ENCODE assay signal across 21 cellular contexts in the genomic region with DNA sequence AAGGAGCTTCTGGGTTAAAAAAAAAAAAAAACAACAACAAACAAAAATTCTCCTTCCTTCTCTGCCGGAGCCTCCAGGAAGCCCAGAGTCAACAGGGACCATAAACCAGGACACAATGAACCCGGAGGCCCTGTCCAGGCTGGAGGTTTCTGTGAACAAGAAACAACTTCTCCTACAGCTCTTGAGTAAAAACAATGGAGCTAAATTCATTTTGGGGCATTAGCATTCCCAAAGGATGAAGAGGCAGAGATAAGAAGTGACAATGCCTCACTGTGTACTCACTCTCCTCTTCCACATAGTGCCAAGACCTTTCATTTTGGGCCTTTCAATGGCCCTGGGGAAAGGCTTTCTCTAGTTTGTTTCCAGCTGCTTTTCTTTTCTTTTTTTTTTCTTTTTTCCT. TPM values are rescaled to one million over a fixed set of nuclear protein-coding genes. Genes with fewer than 3 reads are reported as not detected.
DNase-seq lines count a peak whose midpoint lies in the region; ATAC-seq and TF ChIP-seq lines count a peak whose summit lies in the region.
"Had no signal": no experiment of that assay in that cellular context is flagged by ENCODE, and none has a peak within 500 bp of the region (broad histone marks: within the 10 kb centered on the region; RNA-seq: fewer than 3 reads in every experiment).

No MANE protein-coding gene starts in this region.

- H3K4me1 ChIP-seq in colonic mucosa (no peaks in the 10 kb centered on the region), suprapubic skin (peaks cover 4% of the 10 kb centered on the region), ascending aorta (no peaks in the 10 kb centered on the region)
- H3K4me1 ChIP-seq: vagina had no signal

- no peaks in the 10 kb centered on the region for H3K9me3 Mint-ChIP-seq in HFFc6
- no peaks in the 10 kb centered on the region for H3K9me3 Mint-ChIP-seq in mesothelial cell of epicardium
- H3K9me3 Mint-ChIP-seq: activated naive CD8-positive, alpha-beta T cell treated with anti-CD3 and anti-CD28 coated beads, Interleukin-2, amount 50 U/mL, for 24 hours; natural killer cell had no signal

- H3K9ac ChIP-seq in colonic mucosa (ENCODE audit: low read depth in 2 of 2, low read length in 2 of 2), result peak overlapping the region in 1 of 2 donors; percentile 89
- H3K9ac ChIP-seq: KMS-11 had no signal

- ATAC-seq in HG02678 (IDR thresholded peaks at IDR 0.05; ENCODE audit: unreplicated experiment) (no peak), HG03571 (IDR thresholded peaks at IDR 0.05; ENCODE audit: unreplicated experiment) (no peak)
- ATAC-seq: activated CD4-positive, alpha-beta T cell treated with anti-CD3 and anti-CD28 coated beads for 36 hours; activated naive CD8-positive, alpha-beta T cell treated with anti-CD3 and anti-CD28 coated beads, Interleukin-2, amount 50 U/mL, for 24 hours; esophagus mucosa; left lung; natural killer cell had no signal

- H3K27me3 ChIP-seq in colonic mucosa, result no peaks in the 10 kb centered on the region
- H3K27me3 ChIP-seq in suprapubic skin, result no peaks in the 10 kb centered on the region
- H3K27me3 ChIP-seq in ascending aorta, result no peaks in the 10 kb centered on the region
- H3K27me3 ChIP-seq: Peyer's patch, vagina had no signal

- H3K4me3 Mint-ChIP-seq in HFFc6 (no peak overlapping the region), mesothelial cell of epicardium (no peak overlapping the region)
- H3K4me3 Mint-ChIP-seq: activated CD4-positive, alpha-beta T cell treated with anti-CD3 and anti-CD28 coated beads for 36 hours; activated naive CD8-positive, alpha-beta T cell treated with anti-CD3 and anti-CD28 coated beads, Interleukin-2, amount 50 U/mL, for 24 hours; natural killer cell had no signal

- intact Hi-C loops in colonic mucosa (cut with DNase I) (no loop called here), ascending aorta (cut with DNase I) (no loop called here)

- TF ChIP-seq CTCF in HFFc6 (IDR thresholded peaks at IDR 0.05) (no peak), colonic mucosa (IDR thresholded peaks at IDR 0.05) (no peak), mesothelial cell of epicardium (IDR thresholded peaks at IDR 0.05; ENCODE audit: unreplicated experiment) (no peak), suprapubic skin (IDR thresholded peaks at IDR 0.05) (no peak), ascending aorta (IDR thresholded peaks at IDR 0.05) (no peak)

- no peak overlapping the region for H3K4me3 ChIP-seq in colonic mucosa
- no peak overlapping the region for H3K4me3 ChIP-seq in suprapubic skin
- no peak overlapping the region for H3K4me3 ChIP-seq in ascending aorta
- H3K4me3 ChIP-seq: left lung, Peyer's patch, vagina had no signal

- no peak for TF ChIP-seq POLR2A in suprapubic skin (IDR thresholded peaks at IDR 0.05)

- H3K36me3 ChIP-seq in colonic mucosa (no peaks in the 10 kb centered on the region), suprapubic skin (no peaks in the 10 kb centered on the region), ascending aorta (no peaks in the 10 kb centered on the region)
- H3K36me3 ChIP-seq: left lung, Peyer's patch, vagina had no signal

- H3K4me1 Mint-ChIP-seq in HFFc6 (ENCODE audit: low read depth) (peaks cover 14% of the 10 kb centered on the region), mesothelial cell of epicardium (peaks cover 12% of the 10 kb centered on the region)
- H3K4me1 Mint-ChIP-seq: activated CD4-positive, alpha-beta T cell treated with anti-CD3 and anti-CD28 coated beads for 36 hours; activated naive CD8-positive, alpha-beta T cell treated with anti-CD3 and anti-CD28 coated beads, Interleukin-2, amount 50 U/mL, for 24 hours; natural killer cell had no signal

- H3K27me3 Mint-ChIP-seq in HFFc6 (ENCODE audit: insufficient read depth) (no peaks in the 10 kb centered on the region; the same call in 1 of the 2 replicates), mesothelial cell of epicardium (ENCODE audit: low read depth) (no peaks in the 10 kb centered on the region)

- WGBS in suprapubic skin, result 48% methylated on average over 2 of the region's 2 CpGs

- DNase-seq in A172 (ENCODE audit: low spot score) (peak; percentile 49), HFFc6 (peak; percentile 13), colonic mucosa (no peak), mesothelial cell of epicardium (ENCODE audit: low spot score in 2 of 2, unreplicated experiment in 2 of 2) (no peak), suprapubic skin (ENCODE audit: low spot score in 2 of 2) (no peak), ascending aorta (ENCODE audit: low spot score in 2 of 2) (no peak)
- DNase-seq: activated CD4-positive, alpha-beta T cell treated with anti-CD3 and anti-CD28 coated beads for 36 hours; activated naive CD8-positive, alpha-beta T cell treated with anti-CD3 and anti-CD28 coated beads, Interleukin-2, amount 50 U/mL, for 24 hours; activated T-cell treated with anti-CD3 and anti-CD28 coated beads, Interleukin-2, amount 50 U/mL, for 1 hour; cortex of kidney; left lung; natural killer cell; NCI-H1417 treated with DMSO at 0.1 percent for 48 hours; NCI-H526; Peyer's patch; stimulated activated CD4-positive, alpha-beta T cell treated with anti-CD3 and anti-CD28 coated beads, Interleukin-4, amount 100 ng/mL, for 4 hours had no signal

- TF ChIP-seq EP300 in suprapubic skin (IDR thresholded peaks at IDR 0.05), result no peak

- H3K36me3 Mint-ChIP-seq in HFFc6 (ENCODE audit: low read depth) (no peaks in the 10 kb centered on the region), mesothelial cell of epicardium (no peaks in the 10 kb centered on the region)
- H3K36me3 Mint-ChIP-seq: natural killer cell had no signal

- H3K27ac ChIP-seq in colonic mucosa (peak overlapping the region; percentile 91), suprapubic skin (no peak overlapping the region), ascending aorta (no peak overlapping the region)
- H3K27ac ChIP-seq: KMS-11, left lung, vagina had no signal

- H3K9me3 ChIP-seq in colonic mucosa (no peaks in the 10 kb centered on the region), suprapubic skin (no peaks in the 10 kb centered on the region), ascending aorta (no peaks in the 10 kb centered on the region)
- H3K9me3 ChIP-seq: left lung, Peyer's patch, vagina had no signal

- no peak overlapping the region; the same call in 1 of the 2 replicates for H3K27ac Mint-ChIP-seq in HFFc6
- peak overlapping the region; percentile 47 for H3K27ac Mint-ChIP-seq in mesothelial cell of epicardium
- H3K27ac Mint-ChIP-seq: activated CD4-positive, alpha-beta T cell treated with anti-CD3 and anti-CD28 coated beads for 36 hours; activated naive CD8-positive, alpha-beta T cell treated with anti-CD3 and anti-CD28 coated beads, Interleukin-2, amount 50 U/mL, for 24 hours; natural killer cell had no signal

RNA-seq across cellular contexts. Expression of a gene that starts 9.0 kb away (rescaled TPM):
- 17.4 and 23.0 TPM in 2 replicates for total RNA-seq in A172 (2014; rRNA removed; shearing (Covaris generic))
- total RNA-seq in HFFc6 (2021; fragmentation: NEBNext Ultra II Directional; extraction: Animal tissue kit (Norgen Biotek cat#: 25700)), result 1 to 10 TPM; 2.7 to 5.4 (median 3.4) TPM
- total RNA-seq in colonic mucosa (10 to 100 TPM; 40.0 to 78.3 TPM), mesothelial cell of epicardium (22.2 to 25.9 TPM (median 23.3 TPM) in 3 replicates), suprapubic skin (10 to 100 TPM in 3 of 4 donors, 1 to 10 TPM in 1; 7.8 to 39.7 (median 18.5) TPM), ascending aorta (not detected)

RNA-seq across cellular contexts. Expression of a gene that starts 25.3 kb away (rescaled TPM):
- total RNA-seq in A172 (2014; rRNA removed; shearing (Covaris generic)), result 6.5 and 8.0 TPM in 2 replicates
- 1 to 10 TPM; 5.9 to 7.8 (median 7.0) TPM for total RNA-seq in HFFc6 (2021; fragmentation: NEBNext Ultra II Directional; extraction: Animal tissue kit (Norgen Biotek cat#: 25700))
- total RNA-seq in colonic mucosa (10 to 100 TPM; 10.0 to 10.9 TPM), mesothelial cell of epicardium (10.5 to 13.5 TPM (median 10.7 TPM) in 3 replicates), suprapubic skin (10 to 100 TPM in 3 of 4 donors, 1 to 10 TPM in 1; 8.0 to 29.3 (median 14.3) TPM), ascending aorta (4.4 TPM)

Comparison
In these comparisons a context has a peak if more than half of its experiments do, and no peak if none do; other contexts are left out.
1. DNase-seq: peak in A172 (single experiment) and HFFc6 (single experiment); none in colonic mucosa (single experiment), mesothelial cell of epicardium (0 of 2), suprapubic skin (0 of 2) and ascending aorta (0 of 2).